ENCODE assay signal across 13 cellular contexts in the genomic region with DNA sequence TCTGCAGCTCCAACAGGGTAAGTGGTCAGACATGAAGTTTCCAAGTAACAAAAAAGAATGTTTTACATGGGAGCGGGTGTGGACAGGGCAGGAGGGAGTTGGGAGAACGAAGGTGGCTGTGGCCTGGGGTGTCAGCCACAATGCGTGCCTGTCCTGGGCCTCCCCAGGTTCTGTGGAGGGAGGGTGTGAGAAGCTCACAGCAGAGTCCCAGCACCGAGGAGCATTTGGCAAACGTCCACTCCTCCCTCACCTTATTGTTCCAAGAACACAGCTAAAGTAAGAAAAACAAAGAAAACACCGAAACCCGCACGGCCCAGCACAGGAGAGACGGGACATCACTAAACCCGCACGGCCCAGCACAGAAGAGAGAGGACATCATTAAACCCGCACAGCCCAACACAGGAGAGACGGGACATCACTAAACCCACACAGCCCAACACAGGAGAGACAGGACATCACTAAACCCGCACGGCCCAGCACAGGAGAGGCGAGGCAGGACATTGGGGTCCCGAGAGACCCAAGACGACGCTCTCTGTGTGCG.
DNase-seq lines count a peak whose midpoint lies in the region; ATAC-seq and TF ChIP-seq lines count a peak whose summit lies in the region.
"Had no signal": no experiment of that assay in that cellular context is flagged by ENCODE, and none has a peak within 500 bp of the region (broad histone marks: within the 10 kb centered on the region; RNA-seq: fewer than 3 reads in every experiment).

No MANE protein-coding gene starts in this region.

- H3K4me3 ChIP-seq in heart right ventricle (no peak overlapping the region), neuronal stem cell (ENCODE audit: low read length in 2 of 2) (no peak overlapping the region)

- H3K4me1 ChIP-seq in heart right ventricle (peaks cover 0 to 28% (median 11%) of the 10 kb centered on the region in 9 donors), neuronal stem cell (ENCODE audit: control insufficient read depth in 2 of 2, insufficient read depth in 1 of 2, low read depth in 1 of 2, low read length in 2 of 2) (peaks cover 16 to 26% of the 10 kb centered on the region in 2 donors)

- H2AFZ ChIP-seq in neuronal stem cell (ENCODE audit: low read length): no peak overlapping the region

- DNase-seq in Right ventricle myocardium superior (peak; percentile 34), heart right ventricle (no peak), epidermal melanocyte (ENCODE audit: insufficient read length, low spot score) (peak; percentile 10), neuronal stem cell (ENCODE audit: low spot score) (no peak), NCI-H2171 (lab: John Stamatoyannopoulos, UW) (no peak), GM20000 (ENCODE audit: low spot score) (no peak)
- no peak for DNase-seq in activated CD4-positive, alpha-beta T cell treated with anti-CD3 and anti-CD28 coated beads for 36 hours
- DNase-seq: activated naive CD8-positive, alpha-beta T cell treated with anti-CD3 and anti-CD28 coated beads, Interleukin-2, amount 10 ng/mL, durations not matched to agents 7 days and 5 days; KBM-7; NCI-H1105 treated with DMSO at 0.1 percent for 48 hours; NCI-H226; stimulated activated naive CD4-positive, alpha-beta T cell had no signal

- no peaks in the 10 kb centered on the region for H3K27me3 Mint-ChIP-seq in activated CD4-positive, alpha-beta T cell treated with anti-CD3 and anti-CD28 coated beads for 36 hours
- H3K27me3 Mint-ChIP-seq: activated naive CD8-positive, alpha-beta T cell treated with anti-CD3 and anti-CD28 coated beads, Interleukin-2, amount 10 ng/mL, durations not matched to agents 7 days and 5 days had no signal

- H3K36me3 Mint-ChIP-seq in activated CD4-positive, alpha-beta T cell treated with anti-CD3 and anti-CD28 coated beads for 36 hours (ENCODE audit: low read depth): no peaks in the 10 kb centered on the region
- H3K36me3 Mint-ChIP-seq: activated naive CD8-positive, alpha-beta T cell treated with anti-CD3 and anti-CD28 coated beads, Interleukin-2, amount 10 ng/mL, durations not matched to agents 7 days and 5 days had no signal

- no peak overlapping the region for H4K91ac ChIP-seq in neuronal stem cell (ENCODE audit: low read depth, low read length, poor library complexity)

- H3K14ac ChIP-seq in neuronal stem cell (ENCODE audit: low read length): no peak overlapping the region

- H2BK120ac ChIP-seq in neuronal stem cell (ENCODE audit: low read depth, low read length): no peak overlapping the region

- POLR2A ChIA-PET in activated CD4-positive, alpha-beta T cell treated with anti-CD3 and anti-CD28 coated beads for 36 hours (lab: Charles Lee): no interaction called here

- H3K9me3 ChIP-seq in heart right ventricle (no peaks in the 10 kb centered on the region), neuronal stem cell (replicated peaks in 1 of 2; ENCODE audit: control insufficient read depth in 2 of 2, insufficient read depth in 1 of 2, low read depth in 1 of 2, low read length in 2 of 2) (no peaks in the 10 kb centered on the region)

- no peak overlapping the region for H2AK5ac ChIP-seq in neuronal stem cell (ENCODE audit: low read depth, low read length)

- H4K8ac ChIP-seq in neuronal stem cell (ENCODE audit: low read depth, low read length): no peak overlapping the region

- intact Hi-C loops in Right ventricle myocardium superior (cut with DNase I) (no loop called here), heart right ventricle (cut with DNase I) (loop anchor here in 1 of 10 donors (10.0 kb wide), 1 partner anchor 62 kb away; no protein-coding TSS in a partner anchor)
- intact Hi-C loops in activated CD4-positive, alpha-beta T cell treated with anti-CD3 and anti-CD28 coated beads for 36 hours (cut with DNase I, micrococcal nuclease): no loop called here

- CTCF ChIA-PET in activated CD4-positive, alpha-beta T cell treated with anti-CD3 and anti-CD28 coated beads for 36 hours (lab: Charles Lee): no interaction called here

- H3K4me1 Mint-ChIP-seq in activated CD4-positive, alpha-beta T cell treated with anti-CD3 and anti-CD28 coated beads for 36 hours: no peaks in the 10 kb centered on the region
- H3K4me1 Mint-ChIP-seq: activated naive CD8-positive, alpha-beta T cell treated with anti-CD3 and anti-CD28 coated beads, Interleukin-2, amount 10 ng/mL, durations not matched to agents 7 days and 5 days had no signal

- no peak for ATAC-seq in Right ventricle myocardium superior (ENCODE audit: poor library complexity)
- no peak for ATAC-seq in heart right ventricle
- no peak for ATAC-seq in HG03354 (IDR thresholded peaks at IDR 0.05; ENCODE audit: poor library complexity, severe bottlenecking, unreplicated experiment)
- ATAC-seq in activated CD4-positive, alpha-beta T cell treated with anti-CD3 and anti-CD28 coated beads for 36 hours: no peak

- H2BK5ac ChIP-seq in neuronal stem cell (ENCODE audit: low read length): no peak overlapping the region

- TF ChIP-seq CTCF in heart right ventricle (IDR thresholded peaks at IDR 0.05) (no peak), GM20000 (IDR thresholded peaks at IDR 0.05; ENCODE audit: extremely low read depth, missing control alignments) (no peak)

- H2BK12ac ChIP-seq in neuronal stem cell (ENCODE audit: low read length): no peak overlapping the region

- peak overlapping the region; percentile 44 for H3K18ac ChIP-seq in neuronal stem cell (ENCODE audit: low read length)

- no peak overlapping the region for H3K27ac Mint-ChIP-seq in activated CD4-positive, alpha-beta T cell treated with anti-CD3 and anti-CD28 coated beads for 36 hours
- H3K27ac Mint-ChIP-seq: activated naive CD8-positive, alpha-beta T cell treated with anti-CD3 and anti-CD28 coated beads, Interleukin-2, amount 10 ng/mL, durations not matched to agents 7 days and 5 days had no signal

- H3K36me3 ChIP-seq in heart right ventricle (peaks cover 0 to 11% (median 0%) of the 10 kb centered on the region in 9 donors), neuronal stem cell (replicated peaks in 1 of 2; ENCODE audit: control insufficient read depth in 2 of 2, insufficient read depth in 2 of 2, low read length in 2 of 2) (peaks cover 0 to 3% of the 10 kb centered on the region in 2 donors)

- H3K4me2 ChIP-seq in neuronal stem cell (ENCODE audit: insufficient read depth, low read length, poor library complexity, severe bottlenecking): no peak overlapping the region

- H3K27ac ChIP-seq in heart right ventricle: no peak overlapping the region
- no peak overlapping the region for H3K27ac ChIP-seq in neuronal stem cell (replicated peaks; ENCODE audit: low read length)

- H3K79me1 ChIP-seq in neuronal stem cell (ENCODE audit: low read depth, low read length): peaks cover 14% of the 10 kb centered on the region

- no peak overlapping the region for H2BK15ac ChIP-seq in neuronal stem cell (ENCODE audit: low read length)

- H3K27me3 ChIP-seq in heart right ventricle: no peaks in the 10 kb centered on the region
- no peaks in the 10 kb centered on the region for H3K27me3 ChIP-seq in neuronal stem cell (ENCODE audit: control insufficient read depth in 3 of 3, insufficient read depth in 3 of 3, low read depth in 1 of 3, low read length in 3 of 3)

- no peak overlapping the region for H3K23ac ChIP-seq in neuronal stem cell (ENCODE audit: low read depth, low read length, poor library complexity)

- H3K4me3 Mint-ChIP-seq in activated CD4-positive, alpha-beta T cell treated with anti-CD3 and anti-CD28 coated beads for 36 hours: no peak overlapping the region
- H3K4me3 Mint-ChIP-seq: activated naive CD8-positive, alpha-beta T cell treated with anti-CD3 and anti-CD28 coated beads, Interleukin-2, amount 10 ng/mL, durations not matched to agents 7 days and 5 days had no signal

- 58 to 65% methylated on average over 20 of the region's 20 CpGs for WGBS in heart right ventricle, 2 donors
- whole genome bisulfite sequencing in neuronal stem cell (ENCODE audit: extremely low coverage in 2 of 2, insufficient read length in 2 of 2, insufficient replicate concordance in 1 of 2), 2 donors: no CpG with 5 or more reads among the region's 20 CpGs

- no peaks in the 10 kb centered on the region for H3K9me3 Mint-ChIP-seq in activated CD4-positive, alpha-beta T cell treated with anti-CD3 and anti-CD28 coated beads for 36 hours (ENCODE audit: low read depth)
- H3K9me3 Mint-ChIP-seq: activated naive CD8-positive, alpha-beta T cell treated with anti-CD3 and anti-CD28 coated beads, Interleukin-2, amount 10 ng/mL, durations not matched to agents 7 days and 5 days had no signal

- H3K9ac ChIP-seq in neuronal stem cell (ENCODE audit: low read depth, low read length, poor library complexity): peak overlapping the region; percentile 24

- no peak overlapping the region for H3K4ac ChIP-seq in neuronal stem cell (ENCODE audit: low read length)

Comparison
In these comparisons a context has a peak if more than half of its experiments do, and no peak if none do; other contexts are left out.
1. DNase-seq: peak in Right ventricle myocardium superior (single experiment) and epidermal melanocyte (single experiment); none in heart right ventricle (0 of 2), neuronal stem cell (single experiment), NCI-H2171 (single experiment), GM20000 (single experiment) and activated CD4-positive, alpha-beta T cell treated with anti-CD3 and anti-CD28 coated beads for 36 hours (single experiment).